In genomic region chr6:43739642-43740091, GRCh38 we compare ENCODE assay signal across 1 cellular context.
TF ChIP-seq lines count a peak whose summit lies in the region.

No MANE protein-coding gene starts in this region.

TF ChIP-seq in SK-N-SH, 30 proteins besides CTCF, POLR2A, EP300 and RAD21 (continued from another document):
- TF ChIP-seq, protein P1, sequence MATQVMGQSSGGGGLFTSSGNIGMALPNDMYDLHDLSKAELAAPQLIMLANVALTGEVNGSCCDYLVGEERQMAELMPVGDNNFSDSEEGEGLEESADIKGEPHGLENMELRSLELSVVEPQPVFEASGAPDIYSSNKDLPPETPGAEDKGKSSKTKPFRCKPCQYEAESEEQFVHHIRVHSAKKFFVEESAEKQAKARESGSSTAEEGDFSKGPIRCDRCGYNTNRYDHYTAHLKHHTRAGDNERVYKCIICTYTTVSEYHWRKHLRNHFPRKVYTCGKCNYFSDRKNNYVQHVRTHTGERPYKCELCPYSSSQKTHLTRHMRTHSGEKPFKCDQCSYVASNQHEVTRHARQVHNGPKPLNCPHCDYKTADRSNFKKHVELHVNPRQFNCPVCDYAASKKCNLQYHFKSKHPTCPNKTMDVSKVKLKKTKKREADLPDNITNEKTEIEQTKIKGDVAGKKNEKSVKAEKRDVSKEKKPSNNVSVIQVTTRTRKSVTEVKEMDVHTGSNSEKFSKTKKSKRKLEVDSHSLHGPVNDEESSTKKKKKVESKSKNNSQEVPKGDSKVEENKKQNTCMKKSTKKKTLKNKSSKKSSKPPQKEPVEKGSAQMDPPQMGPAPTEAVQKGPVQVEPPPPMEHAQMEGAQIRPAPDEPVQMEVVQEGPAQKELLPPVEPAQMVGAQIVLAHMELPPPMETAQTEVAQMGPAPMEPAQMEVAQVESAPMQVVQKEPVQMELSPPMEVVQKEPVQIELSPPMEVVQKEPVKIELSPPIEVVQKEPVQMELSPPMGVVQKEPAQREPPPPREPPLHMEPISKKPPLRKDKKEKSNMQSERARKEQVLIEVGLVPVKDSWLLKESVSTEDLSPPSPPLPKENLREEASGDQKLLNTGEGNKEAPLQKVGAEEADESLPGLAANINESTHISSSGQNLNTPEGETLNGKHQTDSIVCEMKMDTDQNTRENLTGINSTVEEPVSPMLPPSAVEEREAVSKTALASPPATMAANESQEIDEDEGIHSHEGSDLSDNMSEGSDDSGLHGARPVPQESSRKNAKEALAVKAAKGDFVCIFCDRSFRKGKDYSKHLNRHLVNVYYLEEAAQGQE (IDR thresholded peaks at IDR 0.05; ENCODE audit: low read depth, low read length), result no peak
- TF ChIP-seq, protein P2, sequence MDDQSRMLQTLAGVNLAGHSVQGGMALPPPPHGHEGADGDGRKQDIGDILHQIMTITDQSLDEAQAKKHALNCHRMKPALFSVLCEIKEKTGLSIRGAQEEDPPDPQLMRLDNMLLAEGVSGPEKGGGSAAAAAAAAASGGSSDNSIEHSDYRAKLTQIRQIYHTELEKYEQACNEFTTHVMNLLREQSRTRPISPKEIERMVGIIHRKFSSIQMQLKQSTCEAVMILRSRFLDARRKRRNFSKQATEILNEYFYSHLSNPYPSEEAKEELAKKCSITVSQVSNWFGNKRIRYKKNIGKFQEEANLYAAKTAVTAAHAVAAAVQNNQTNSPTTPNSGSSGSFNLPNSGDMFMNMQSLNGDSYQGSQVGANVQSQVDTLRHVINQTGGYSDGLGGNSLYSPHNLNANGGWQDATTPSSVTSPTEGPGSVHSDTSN (IDR thresholded peaks at IDR 0.05), result no peak
- TF ChIP-seq MEF2A (IDR thresholded peaks at IDR 0.05; ENCODE audit: borderline replicate concordance, low read depth), result no peak
TF ChIP-seq in SK-N-SH: peak in this region for 2.
